In genomic region chr9:95757483-95757882, GRCh38 we compare ENCODE assay signal across 19 cellular contexts.
DNase-seq lines count a peak whose midpoint lies in the region; ATAC-seq, FAIRE-seq and TF ChIP-seq lines count a peak whose summit lies in the region.
"Had no signal": no experiment of that assay in that cellular context is flagged by ENCODE, and none has a peak within 500 bp of the region (broad histone marks: within the 10 kb centered on the region; RNA-seq: fewer than 3 reads in every experiment).

No MANE protein-coding gene starts in this region.

- H3K27ac ChIP-seq in mucosa of rectum (ENCODE audit: low read depth in 2 of 2, low read length in 2 of 2) (peak overlapping the region; percentile 35 to 53), thoracic aorta (peak overlapping the region; percentile 16 to 50), Karpas-422 (ENCODE audit: low read length) (no peak overlapping the region)

- H3K9me2 ChIP-seq in Karpas-422 (replicated peaks; ENCODE audit: insufficient read depth, low read length): no peaks in the 10 kb centered on the region
- H3K9me2 ChIP-seq: SK-N-SH had no signal

- no peak for TF ChIP-seq CTCF in thoracic aorta (IDR thresholded peaks at IDR 0.05)

- no peak for FAIRE-seq in RCC 7860 (lab: Jason Lieb, UNC)

- H3K27me3 ChIP-seq in adipocyte (replicated peaks; ENCODE audit: control insufficient read depth, insufficient read depth, low read length): peaks cover 4% of the 10 kb centered on the region
- H3K27me3 ChIP-seq in mucosa of rectum (ENCODE audit: control insufficient read depth in 2 of 2, insufficient read depth in 2 of 2, low read length in 2 of 2): no peaks in the 10 kb centered on the region
- no peaks in the 10 kb centered on the region for H3K27me3 ChIP-seq in thoracic aorta (replicated peaks; ENCODE audit: insufficient read depth)
- no peaks in the 10 kb centered on the region for H3K27me3 ChIP-seq in Karpas-422 (ENCODE audit: low read length)

- H3K4me1 ChIP-seq in adipocyte (ENCODE audit: control insufficient read depth, insufficient read depth, low read length) (peaks cover 25% of the 10 kb centered on the region), mucosa of rectum (ENCODE audit: control insufficient read depth in 2 of 2, insufficient read depth in 2 of 2, low read length in 2 of 2) (no peaks in the 10 kb centered on the region), thoracic aorta (ENCODE audit: control insufficient read depth in 1 of 2, low read depth in 2 of 2) (peaks cover 0 to 34% of the 10 kb centered on the region in 2 donors), Karpas-422 (ENCODE audit: low read length) (no peaks in the 10 kb centered on the region)

- ATAC-seq in GM19351 (IDR thresholded peaks at IDR 0.05; ENCODE audit: unreplicated experiment) (peak; percentile 49), thoracic aorta (ENCODE audit: insufficient number of reproducible peaks, low FRiP score, low read depth) (no peak), HG03025 (IDR thresholded peaks at IDR 0.05; ENCODE audit: low FRiP score, unreplicated experiment) (no peak)
- ATAC-seq: activated CD4-positive, alpha-beta T cell treated with anti-CD3 and anti-CD28 coated beads for 36 hours; naive thymus-derived CD4-positive, alpha-beta T cell had no signal

- no peak for DNase-seq in adipocyte (ENCODE audit: low read depth)
- DNase-seq in thoracic aorta (ENCODE audit: low spot score): no peak
- DNase-seq in Karpas-422: no peak
- DNase-seq in RCC 7860 (ENCODE audit: low spot score): no peak
- DNase-seq: activated CD4-positive, alpha-beta T cell treated with anti-CD3 and anti-CD28 coated beads for 36 hours; activated gamma-delta T cell; AML-193; COR-L47; left ventricle myocardium superior; MV-4-11; naive thymus-derived CD4-positive, alpha-beta T cell; NCI-H2029 treated with DMSO at 0.1 percent for 48 hours; NCI-H524; SK-N-SH; stimulated activated naive CD4-positive, alpha-beta T cell; T1000 had no signal

- H3K36me3 ChIP-seq in adipocyte (ENCODE audit: control insufficient read depth, insufficient read depth, low read length, severe bottlenecking) (no peaks in the 10 kb centered on the region), mucosa of rectum (ENCODE audit: control insufficient read depth in 2 of 2, insufficient read depth in 2 of 2, low read length in 2 of 2) (no peaks in the 10 kb centered on the region), thoracic aorta (no peaks in the 10 kb centered on the region), Karpas-422 (ENCODE audit: insufficient read depth, low read length) (no peaks in the 10 kb centered on the region)

- H3K4me3 ChIP-seq in adipocyte (ENCODE audit: low read length) (peak overlapping the region; percentile 15), mucosa of rectum (ENCODE audit: low read length in 2 of 2) (no peak overlapping the region), thoracic aorta (no peak overlapping the region), Karpas-422 (ENCODE audit: low read length) (no peak overlapping the region)

- no peaks in the 10 kb centered on the region for H4K20me1 ChIP-seq in Karpas-422 (ENCODE audit: insufficient read depth, low read depth, low read length)

- no peak overlapping the region for H3K4me2 ChIP-seq in Karpas-422 (ENCODE audit: low read depth, low read length, poor library complexity, severe bottlenecking)
- H3K4me2 ChIP-seq: SK-N-SH had no signal

- no peak overlapping the region for H2AFZ ChIP-seq in Karpas-422 (ENCODE audit: low read length)

- no peaks in the 10 kb centered on the region for H3K9me3 ChIP-seq in adipocyte (ENCODE audit: control insufficient read depth, low read length)
- H3K9me3 ChIP-seq in mucosa of rectum (ENCODE audit: control insufficient read depth in 2 of 2, low read length in 2 of 2): no peaks in the 10 kb centered on the region
- H3K9me3 ChIP-seq in thoracic aorta: no peaks in the 10 kb centered on the region
- no peaks in the 10 kb centered on the region for H3K9me3 ChIP-seq in Karpas-422 (ENCODE audit: low read length)
- H3K9me3 ChIP-seq: SK-N-SH had no signal

- H3K79me2 ChIP-seq in Karpas-422 (ENCODE audit: low read length): no peaks in the 10 kb centered on the region

- H3K9ac ChIP-seq in adipocyte (ENCODE audit: low read length): no peak overlapping the region
- H3K9ac ChIP-seq in mucosa of rectum (ENCODE audit: low read depth in 1 of 2, low read length in 2 of 2): no peak overlapping the region
- H3K9ac ChIP-seq in Karpas-422 (ENCODE audit: low read length): no peak overlapping the region
- H3K9ac ChIP-seq: SK-N-SH had no signal
